Comparison of ENCODE assay signal across 29 cellular contexts in genomic region chr4:761739-762138, GRCh38. TPM values are rescaled to one million over a fixed set of nuclear protein-coding genes. Genes with fewer than 3 reads are reported as not detected.
DNase-seq lines count a peak whose midpoint lies in the region; ATAC-seq, FAIRE-seq and TF ChIP-seq lines count a peak whose summit lies in the region.
"Had no signal": no experiment of that assay in that cellular context is flagged by ENCODE, and none has a peak within 500 bp of the region (broad histone marks: within the 10 kb centered on the region; RNA-seq: fewer than 3 reads in every experiment).

No MANE protein-coding gene starts in this region.

- no peaks in the 10 kb centered on the region for H3K4me1 ChIP-seq in GM12878 (ENCODE audit: control insufficient read depth, insufficient read depth, low read length)
- H3K4me1 ChIP-seq in HepG2 (ENCODE audit: insufficient read depth, low read length): peaks cover 10% of the 10 kb centered on the region
- peaks cover 8% of the 10 kb centered on the region for H3K4me1 ChIP-seq in effector memory CD4-positive, alpha-beta T cell (ENCODE audit: control insufficient read depth, insufficient read depth, low read length, poor library complexity, severe bottlenecking)
- H3K4me1 ChIP-seq: foreskin keratinocyte, HAP-1, pancreas, Peyer's patch, SJCRH30 had no signal

- peaks cover 9 to 22% of the 10 kb centered on the region in 2 experiments for H3K36me3 ChIP-seq in GM12878 (ENCODE audit: control insufficient read depth in 2 of 2, insufficient read depth in 2 of 2, low read length in 1 of 2)
- peaks cover 15 to 54% of the 10 kb centered on the region in 2 experiments for H3K36me3 ChIP-seq in HepG2 (replicated peaks in 1 of 2; ENCODE audit: control insufficient read depth in 1 of 2, insufficient read depth in 2 of 2, low read length in 2 of 2)
- H3K36me3 ChIP-seq in effector memory CD4-positive, alpha-beta T cell (ENCODE audit: control insufficient read depth, insufficient read depth, low read length): peaks cover 17% of the 10 kb centered on the region

- no peaks in the 10 kb centered on the region for H3K27me3 Mint-ChIP-seq in CD4-positive, alpha-beta T cell
- H3K27me3 Mint-ChIP-seq: naive thymus-derived CD8-positive, alpha-beta T cell had no signal

- H3K9ac ChIP-seq in GM12878 (ENCODE audit: control insufficient read depth, insufficient read depth, low read length): no peak overlapping the region
- no peak overlapping the region for H3K9ac ChIP-seq in HepG2 (ENCODE audit: insufficient read depth, low read depth, low read length)

- CTCF ChIA-PET in CD4-positive, alpha-beta T cell (lab: Charles Lee): no interaction called here
- CTCF ChIA-PET in GM12878 (lab: Yijun Ruan, JAX): no interaction called here
- CTCF ChIA-PET in HepG2 (lab: Yijun Ruan, JAX; ENCODE audit: low intra/inter-chr PET ratio, low total read pairs): no interaction called here

- FAIRE-seq in GM12878 (lab: Jason Lieb, UNC) (no peak), HepG2 (lab: Jason Lieb, UNC) (no peak)
- FAIRE-seq: colon, pancreas had no signal

- no peak for ATAC-seq in CD4-positive, alpha-beta T cell (ENCODE audit: poor library complexity)
- ATAC-seq in GM12878: no peak
- ATAC-seq in HepG2: no peak; the same call in 2 of the 3 replicates
- ATAC-seq in HG02840 (IDR thresholded peaks at IDR 0.05; ENCODE audit: low FRiP score, unreplicated experiment): no peak
- ATAC-seq: naive thymus-derived CD8-positive, alpha-beta T cell had no signal

- no peaks in the 10 kb centered on the region; the same call in 1 of the 2 replicates for H4K20me1 ChIP-seq in GM12878 (ENCODE audit: control insufficient read depth, insufficient read depth)
- peaks cover 10% of the 10 kb centered on the region; the same call in 1 of the 2 replicates for H4K20me1 ChIP-seq in HepG2 (ENCODE audit: insufficient read depth, low read length)

- intact Hi-C loops in CD4-positive, alpha-beta T cell (cut with DNase I, micrococcal nuclease): no loop called here
- intact Hi-C loops in GM12878 (cut with micrococcal nuclease; ENCODE audit: unreplicated experiment) (no loop called here), HepG2 (cut with micrococcal nuclease; ENCODE audit: unreplicated experiment) (no loop called here)

- peaks cover 66% of the 10 kb centered on the region for H3K36me3 Mint-ChIP-seq in CD4-positive, alpha-beta T cell (ENCODE audit: low read depth)

- H3K27ac Mint-ChIP-seq in CD4-positive, alpha-beta T cell: peak overlapping the region; percentile 61

- no peak for TF ChIP-seq EP300 in GM12878 (IDR thresholded peaks at IDR 0.05; ENCODE audit: borderline replicate concordance in 1 of 2, control insufficient read depth in 1 of 2, low read depth in 2 of 2, low read length in 2 of 2)
- TF ChIP-seq EP300 in HepG2 (IDR thresholded peaks at IDR 0.05; ENCODE audit: low read depth in 2 of 2, low read length in 2 of 2): no peak
- no peak for TF ChIP-seq EP300 in HepG2 (CRISPR knock-in tag; IDR thresholded peaks at IDR 0.05; ENCODE audit: borderline replicate concordance)

- no peak overlapping the region for H3K4me2 ChIP-seq in GM12878 (ENCODE audit: control insufficient read depth, insufficient read depth)
- no peak overlapping the region for H3K4me2 ChIP-seq in HepG2 (ENCODE audit: low read depth, low read length)
- H3K4me2 ChIP-seq: hepatocyte had no signal

- no TSS peak for BruUV-seq in GM12878 (replicated peaks; lab: Mats Ljungman, UMichigan)
- no TSS peak for BruUV-seq in HepG2 (replicated peaks; lab: Mats Ljungman, UMichigan)

- H2AFZ ChIP-seq in GM12878 (ENCODE audit: control insufficient read depth, low read depth, low read length): no peak overlapping the region
- no peak overlapping the region for H2AFZ ChIP-seq in HepG2 (ENCODE audit: low read length)
- H2AFZ ChIP-seq: hepatocyte had no signal

- SMC1A ChIA-PET in GM12878 (lab: Charles Lee; ENCODE audit: uncharacterized antibody, unreplicated experiment): no interaction called here

- TF ChIP-seq POLR2A in GM12878 (IDR thresholded peaks at IDR 0.05; ENCODE audit: low read depth, low read length) (peak; percentile 42; the same call in 1 of the 2 replicates), HepG2 (IDR thresholded peaks at IDR 0.05; ENCODE audit: insufficient read depth in 1 of 2, low read depth in 2 of 2, low read length in 2 of 2) (no peak)

- H3K27ac ChIP-seq in 22Rv1 (peak overlapping the region; percentile 40; the same call in 1 of the 2 replicates), GM12878 (ENCODE audit: control insufficient read depth, insufficient read depth) (no peak overlapping the region), HepG2 (ENCODE audit: extremely low read length, insufficient read depth, low read length) (no peak overlapping the region)
- H3K27ac ChIP-seq in CD4-positive, alpha-beta T cell (ENCODE audit: low read depth, low read length): no peak overlapping the region
- no peak overlapping the region for H3K27ac ChIP-seq in effector memory CD4-positive, alpha-beta T cell (ENCODE audit: insufficient read depth, low read length, poor library complexity, severe bottlenecking)
- H3K27ac ChIP-seq: brain microvascular endothelial cell, esophagus muscularis mucosa, foreskin keratinocyte, hepatocyte, pancreas, Peyer's patch, SJCRH30, upper lobe of left lung had no signal

- H3K79me2 ChIP-seq in GM12878 (ENCODE audit: control insufficient read depth, insufficient read depth, low read length) (no peaks in the 10 kb centered on the region), HepG2 (ENCODE audit: insufficient read depth, low read length) (no peaks in the 10 kb centered on the region)

- in situ Hi-C loops in GM12878 (cut with MboI) (no loop called here), HepG2 (cut with HindIII; ENCODE audit: extremely low pct_ligation_motif_present, low pct_unique_long_range_greater_than_20kb) (no loop called here)

- RAD21 ChIA-PET in GM12878 (lab: Charles Lee; ENCODE audit: unreplicated experiment): no interaction called here

- H3K4me3 Mint-ChIP-seq in CD4-positive, alpha-beta T cell: no peak overlapping the region
- H3K4me3 Mint-ChIP-seq: CD14-positive monocyte; naive thymus-derived CD8-positive, alpha-beta T cell had no signal

- TF ChIP-seq CTCF in 22Rv1 (IDR thresholded peaks at IDR 0.05) (no peak), GM12878 (IDR thresholded peaks at IDR 0.05 in 2 of 3, conservative IDR thresholded peaks at IDR 0.05 in 1 of 3; ENCODE audit: control insufficient read depth in 2 of 3, extremely low read depth in 1 of 3, insufficient read depth in 1 of 3, low read depth in 3 of 3, low read length in 3 of 3) (no peak), HepG2 (CRISPR knock-in tag; IDR thresholded peaks at IDR 0.05) (no peak)
- TF ChIP-seq CTCF in CD4-positive, alpha-beta T cell (IDR thresholded peaks at IDR 0.05): no peak

- no peak for DNase-seq in CD4-positive, alpha-beta T cell
- DNase-seq in GM12878 (ENCODE audit: low read depth, low spot score) (no peak), HepG2 (ENCODE audit: low spot score) (no peak), AG08396 (ENCODE audit: low spot score) (no peak)
- DNase-seq in effector memory CD4-positive, alpha-beta T cell: no peak
- DNase-seq: activated CD4-positive, alpha-beta T cell treated with anti-CD3 and anti-CD28 coated beads for 1 hour; activated CD8-positive, alpha-beta memory T cell treated with anti-CD3 and anti-CD28 coated beads for 24 hours; activated gamma-delta T cell treated with Interleukin-2 at 50 U/mL for 16 hours; brain microvascular endothelial cell; foreskin keratinocyte; KG1; MG63; naive thymus-derived CD8-positive, alpha-beta T cell; NCI-H1417; NCI-H226; NCI-H69; Peyer's patch; SJCRH30; T-helper 2 cell; upper lobe of left lung had no signal

- H3K9me3 ChIP-seq in CD4-positive, alpha-beta T cell (ENCODE audit: control insufficient read depth, low read length): no peaks in the 10 kb centered on the region
- H3K9me3 ChIP-seq in GM12878 (replicated peaks; ENCODE audit: control insufficient read depth, insufficient read depth, low read length): no peaks in the 10 kb centered on the region
- no peaks in the 10 kb centered on the region for H3K9me3 ChIP-seq in HepG2 (ENCODE audit: low read length)
- H3K9me3 ChIP-seq in effector memory CD4-positive, alpha-beta T cell (ENCODE audit: control insufficient read depth, low read length): no peaks in the 10 kb centered on the region
- H3K9me3 ChIP-seq: adrenal gland, HAP-1, MG63, pancreas, Peyer's patch, upper lobe of left lung had no signal

- 92% methylated on average over 14 of the region's 14 CpGs for WGBS in GM12878 (ENCODE audit: insufficient coverage, insufficient replicate concordance, low lambda C conversion rate, missing lambda C conversion rate)
- 98% methylated on average over 14 of the region's 14 CpGs for WGBS in HepG2 (ENCODE audit: low lambda C conversion rate)

- TF ChIP-seq RAD21 in GM12878 (IDR thresholded peaks at IDR 0.05; ENCODE audit: insufficient read depth, low read depth, low read length) (no peak), HepG2 (CRISPR knock-in tag; IDR thresholded peaks at IDR 0.05) (no peak)

- H3K4me1 Mint-ChIP-seq in CD4-positive, alpha-beta T cell (ENCODE audit: low read depth): peaks cover 20% of the 10 kb centered on the region

- no peak overlapping the region for H3K4me3 ChIP-seq in GM12878
- no peak overlapping the region for H3K4me3 ChIP-seq in HepG2 (replicated peaks in 1 of 3; ENCODE audit: insufficient read depth in 1 of 3, low read depth in 2 of 3, low read length in 3 of 3)
- H3K4me3 ChIP-seq in effector memory CD4-positive, alpha-beta T cell (ENCODE audit: insufficient read depth, low read depth, low read length, poor library complexity, severe bottlenecking): no peak overlapping the region
- H3K4me3 ChIP-seq: adrenal gland, esophagus muscularis mucosa, HAP-1, hepatocyte, MG63, pancreas, Peyer's patch, SJCRH30, upper lobe of left lung had no signal

- H3K27me3 ChIP-seq in CD4-positive, alpha-beta T cell (ENCODE audit: control insufficient read depth, insufficient read depth, low read length): no peaks in the 10 kb centered on the region
- no peaks in the 10 kb centered on the region for H3K27me3 ChIP-seq in GM12878 (replicated peaks in 1 of 2; ENCODE audit: control insufficient read depth in 2 of 2, insufficient read depth in 2 of 2, low read length in 1 of 2)
- no peaks in the 10 kb centered on the region for H3K27me3 ChIP-seq in HepG2 (ENCODE audit: control insufficient read depth in 1 of 2, insufficient read depth in 2 of 2, low read length in 2 of 2)
- no peaks in the 10 kb centered on the region for H3K27me3 ChIP-seq in effector memory CD4-positive, alpha-beta T cell (replicated peaks; ENCODE audit: control insufficient read depth, insufficient read depth, low read length, poor library complexity, severe bottlenecking)
- H3K27me3 ChIP-seq: adrenal gland, brain microvascular endothelial cell, esophagus muscularis mucosa, foreskin keratinocyte, hepatocyte, MG63, pancreas, Peyer's patch, SJCRH30, upper lobe of left lung had no signal

- H3K9me3 Mint-ChIP-seq in CD4-positive, alpha-beta T cell: no peaks in the 10 kb centered on the region

- POLR2A ChIA-PET in CD4-positive, alpha-beta T cell (lab: Charles Lee): no interaction called here
- POLR2A ChIA-PET in GM12878 (lab: Charles Lee): no interaction called here
- POLR2A ChIA-PET in HepG2 (lab: Yijun Ruan, JAX): no interaction called here

RNA-seq across cellular contexts. Expression of gene PCGF3, which starts 56.1 kb away (rescaled TPM):
- total RNA-seq in CD4-positive, alpha-beta T cell: 10 to 100 TPM; 45.1 to 48.6 TPM
- total RNA-seq in GM12878 (2013; cell fraction: nucleolus; rRNA removed): 137 and 138 TPM in 2 replicates
- total RNA-seq in GM12878 (2014; rRNA removed) (21.1 and 21.7 TPM in 2 replicates), GM12878 (2014; rRNA removed; fragmentation: Illumina TruSeq; extraction: Trizol) (15.0 and 15.4 TPM in 2 replicates), GM12878 (2021) (35.4 and 35.8 TPM in 2 replicates), HepG2 (2016; rRNA removed; fragmentation: Illumina TruSeq; extraction: Trizol) (24.2 and 28.6 TPM in 2 replicates)
- polyA plus RNA-seq in GM12878 (2011; ENCODE audit: low read depth): 19.4 TPM
- polyA plus RNA-seq in GM12878 (2011; rRNA removed) (43.8 and 45.9 TPM in 2 replicates), GM12878 (2014; fragmentation: Illumina TruSeq; extraction: Trizol) (11.9 and 15.6 TPM in 2 replicates), GM12878 (2014; fragmentation: Nextera tagmentation; extraction: Ambion mirVana) (1 to 10 TPM; 2.2 to 4.5 TPM), GM12878 (2014; rRNA removed) (33.2 and 40.5 TPM in 2 replicates), GM12878 (2016; fragmentation: Nextera tagmentation; extraction: Ambion mirVana) (10 to 100 TPM; 14.3 to 16.2 TPM), HepG2 (2011; rRNA removed) (66.2 and 80.8 TPM in 2 replicates)
- polyA plus RNA-seq in GM12878 (2011; cell fraction: cytosol; rRNA removed): 43.1 and 49.1 TPM in 2 replicates
- polyA plus RNA-seq in GM12878 (2011; cell fraction: nucleus; rRNA removed): 236 and 252 TPM in 2 replicates
- 22.8 and 29.1 TPM in 2 replicates for polyA plus RNA-seq in GM12878 (2012)
- 54.2 and 58.7 TPM in 2 replicates for polyA minus RNA-seq in GM12878 (2011; rRNA and poly(A)+ RNA removed)
- polyA minus RNA-seq in GM12878 (2011; cell fraction: cytosol; rRNA and poly(A)+ RNA removed): 22.6 and 24.6 TPM in 2 replicates
- 60.6 and 74.2 TPM in 2 replicates for polyA minus RNA-seq in GM12878 (2011; cell fraction: nucleus; rRNA and poly(A)+ RNA removed)
- 16.2 and 16.7 TPM in 2 replicates for total RNA-seq in HepG2 (2016; cell fraction: cytosol; rRNA removed; fragmentation: Illumina TruSeq; extraction: Trizol; ENCODE audit: low read depth)
- 22.5 and 27.7 TPM in 2 replicates for total RNA-seq in HepG2 (2016; cell fraction: insoluble cytoplasmic fraction; rRNA removed; fragmentation: Illumina TruSeq; extraction: Trizol)
- 36.9 and 38.9 TPM in 2 replicates for total RNA-seq in HepG2 (2016; cell fraction: membrane; rRNA removed; fragmentation: Illumina TruSeq; extraction: Trizol)
- total RNA-seq in HepG2 (2016; cell fraction: nucleus; rRNA removed; fragmentation: Illumina TruSeq; extraction: Trizol): 40.6 and 42.6 TPM in 2 replicates
- 32.3 and 37.9 TPM in 2 replicates for polyA plus RNA-seq in HepG2 (2011; cell fraction: cytosol; rRNA removed)
- 406 and 428 TPM in 2 replicates for polyA plus RNA-seq in HepG2 (2011; cell fraction: nucleus; rRNA removed)
- 37.8 and 47.7 TPM in 2 replicates for polyA plus RNA-seq in HepG2 (2012)
- polyA plus RNA-seq in HepG2 (2016; cell fraction: cytosol; fragmentation: Illumina TruSeq; extraction: Trizol; ENCODE audit: low read depth): 13.4 and 15.5 TPM in 2 replicates
- polyA plus RNA-seq in HepG2 (2016; cell fraction: insoluble cytoplasmic fraction; fragmentation: Illumina TruSeq; extraction: Trizol; ENCODE audit: low read depth): 20.0 and 26.4 TPM in 2 replicates
- 26.7 and 30.4 TPM in 2 replicates for polyA plus RNA-seq in HepG2 (2016; cell fraction: membrane; fragmentation: Illumina TruSeq; extraction: Trizol; ENCODE audit: low read depth)
- polyA plus RNA-seq in HepG2 (2016; cell fraction: nucleus; fragmentation: Illumina TruSeq; extraction: Trizol; ENCODE audit: insufficient read depth, low read depth): 92.0 and 96.8 TPM in 2 replicates
- polyA minus RNA-seq in HepG2 (2011; rRNA and poly(A)+ RNA removed; ENCODE audit: low replicate concordance): 38.9 and 82.6 TPM in 2 replicates
- polyA minus RNA-seq in HepG2 (2011; cell fraction: cytosol; rRNA and poly(A)+ RNA removed): 18.1 and 23.5 TPM in 2 replicates
- polyA minus RNA-seq in HepG2 (2011; cell fraction: nucleus; rRNA and poly(A)+ RNA removed): 119 and 121 TPM in 2 replicates
